Comparison of ENCODE assay signal across 1 cellular context in genomic region chr3:88057650-88058321, GRCh38.
TF ChIP-seq lines count a peak whose summit lies in the region.

No MANE protein-coding gene starts in this region.

TF ChIP-seq in HepG2, 621 proteins besides CTCF, POLR2A, EP300 and RAD21:
- TF ChIP-seq ASH2L (IDR thresholded peaks at IDR 0.05; ENCODE audit: insufficient read length, low read depth, low read length), result peak; percentile 35
- no peak for TF ChIP-seq IKZF5 (CRISPR knock-in tag; IDR thresholded peaks at IDR 0.05)
- TF ChIP-seq BCL3 (CRISPR knock-in tag; IDR thresholded peaks at IDR 0.05), result no peak
- 0 out of 2 replicates have a peak, but pooled peaks have one; percentile 11 for TF ChIP-seq ZBTB3 (CRISPR knock-in tag; IDR thresholded peaks at IDR 0.05; ENCODE audit: borderline replicate concordance, low read depth)
- 0 out of 2 replicates have a peak, but pooled peaks have one; percentile 3 for TF ChIP-seq ZBTB8A (CRISPR knock-in tag; IDR thresholded peaks at IDR 0.05; ENCODE audit: borderline replicate concordance, low read depth)
TF ChIP-seq in HepG2: peak in this region for 3.
